2 cellular contexts compared by ENCODE assay signal in genomic region chr15:39622660-39623549, GRCh38.
TF ChIP-seq lines count a peak whose summit lies in the region.

No MANE protein-coding gene starts in this region.

TF ChIP-seq in IMR-90, 13 proteins besides CTCF, POLR2A, EP300 and RAD21:
- no peak for TF ChIP-seq CHD1 (IDR thresholded peaks at IDR 0.05; ENCODE audit: low read depth, low read length)
- TF ChIP-seq BHLHE40 (IDR thresholded peaks at IDR 0.05; ENCODE audit: low read depth, low read length), result no peak
- TF ChIP-seq SMC3 (IDR thresholded peaks at IDR 0.05; ENCODE audit: low read depth, low read length), result no peak
- TF ChIP-seq RFX5 (IDR thresholded peaks at IDR 0.05; ENCODE audit: low read depth, low read length), result no peak
- TF ChIP-seq, protein P1, sequence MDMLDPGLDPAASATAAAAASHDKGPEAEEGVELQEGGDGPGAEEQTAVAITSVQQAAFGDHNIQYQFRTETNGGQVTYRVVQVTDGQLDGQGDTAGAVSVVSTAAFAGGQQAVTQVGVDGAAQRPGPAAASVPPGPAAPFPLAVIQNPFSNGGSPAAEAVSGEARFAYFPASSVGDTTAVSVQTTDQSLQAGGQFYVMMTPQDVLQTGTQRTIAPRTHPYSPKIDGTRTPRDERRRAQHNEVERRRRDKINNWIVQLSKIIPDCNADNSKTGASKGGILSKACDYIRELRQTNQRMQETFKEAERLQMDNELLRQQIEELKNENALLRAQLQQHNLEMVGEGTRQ (IDR thresholded peaks at IDR 0.05; ENCODE audit: low read depth, low read length), result no peak
- TF ChIP-seq MXI1 (IDR thresholded peaks at IDR 0.05; ENCODE audit: borderline replicate concordance, low read depth, low read length), result no peak
- no peak for TF ChIP-seq MAZ (IDR thresholded peaks at IDR 0.05; ENCODE audit: borderline replicate concordance, low read depth, low read length)
- no peak for TF ChIP-seq ELK1 (IDR thresholded peaks at IDR 0.05; ENCODE audit: borderline replicate concordance, low read depth, low read length)
- no peak for TF ChIP-seq CEBPB (IDR thresholded peaks at IDR 0.05; ENCODE audit: low read depth, low read length)
- no peak for TF ChIP-seq FOS (IDR thresholded peaks at IDR 0.05; ENCODE audit: low read depth, low read length)
TF ChIP-seq in IMR-90: peak in this region for 0.

TF ChIP-seq in GM12878, 131 proteins besides CTCF, POLR2A, EP300 and RAD21:
- no peak for TF ChIP-seq TCF3 (IDR thresholded peaks at IDR 0.05; ENCODE audit: borderline replicate concordance, insufficient read depth, low read depth, low read length)
- TF ChIP-seq ATF7 (IDR thresholded peaks at IDR 0.05; ENCODE audit: low read depth), result no peak
- no peak for TF ChIP-seq MYC (IDR thresholded peaks at IDR 0.05; ENCODE audit: insufficient read depth, insufficient read length, insufficient replicate concordance, low read length, severe bottlenecking)
- no peak for TF ChIP-seq ZNF622 (IDR thresholded peaks at IDR 0.05)
- TF ChIP-seq ZBTB11 (CRISPR knock-in tag; IDR thresholded peaks at IDR 0.05), result no peak
- TF ChIP-seq KLF5 (IDR thresholded peaks at IDR 0.05; ENCODE audit: partially characterized antibody), result no peak
- TF ChIP-seq, protein P2, sequence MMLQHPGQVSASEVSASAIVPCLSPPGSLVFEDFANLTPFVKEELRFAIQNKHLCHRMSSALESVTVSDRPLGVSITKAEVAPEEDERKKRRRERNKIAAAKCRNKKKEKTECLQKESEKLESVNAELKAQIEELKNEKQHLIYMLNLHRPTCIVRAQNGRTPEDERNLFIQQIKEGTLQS (IDR thresholded peaks at IDR 0.05; ENCODE audit: borderline replicate concordance, extremely low read depth, low read depth, low read length), result no peak
- TF ChIP-seq ZSCAN29 (IDR thresholded peaks at IDR 0.05), result no peak
- no peak for TF ChIP-seq PKNOX1 (IDR thresholded peaks at IDR 0.05)
- TF ChIP-seq, protein P3, sequence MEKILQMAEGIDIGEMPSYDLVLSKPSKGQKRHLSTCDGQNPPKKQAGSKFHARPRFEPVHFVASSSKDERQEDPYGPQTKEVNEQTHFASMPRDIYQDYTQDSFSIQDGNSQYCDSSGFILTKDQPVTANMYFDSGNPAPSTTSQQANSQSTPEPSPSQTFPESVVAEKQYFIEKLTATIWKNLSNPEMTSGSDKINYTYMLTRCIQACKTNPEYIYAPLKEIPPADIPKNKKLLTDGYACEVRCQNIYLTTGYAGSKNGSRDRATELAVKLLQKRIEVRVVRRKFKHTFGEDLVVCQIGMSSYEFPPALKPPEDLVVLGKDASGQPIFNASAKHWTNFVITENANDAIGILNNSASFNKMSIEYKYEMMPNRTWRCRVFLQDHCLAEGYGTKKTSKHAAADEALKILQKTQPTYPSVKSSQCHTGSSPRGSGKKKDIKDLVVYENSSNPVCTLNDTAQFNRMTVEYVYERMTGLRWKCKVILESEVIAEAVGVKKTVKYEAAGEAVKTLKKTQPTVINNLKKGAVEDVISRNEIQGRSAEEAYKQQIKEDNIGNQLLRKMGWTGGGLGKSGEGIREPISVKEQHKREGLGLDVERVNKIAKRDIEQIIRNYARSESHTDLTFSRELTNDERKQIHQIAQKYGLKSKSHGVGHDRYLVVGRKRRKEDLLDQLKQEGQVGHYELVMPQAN (conservative IDR thresholded peaks at IDR 0.05), result no peak
TF ChIP-seq in GM12878: peak in this region for 0.
